15 cellular contexts compared by ENCODE assay signal in the genomic region with DNA sequence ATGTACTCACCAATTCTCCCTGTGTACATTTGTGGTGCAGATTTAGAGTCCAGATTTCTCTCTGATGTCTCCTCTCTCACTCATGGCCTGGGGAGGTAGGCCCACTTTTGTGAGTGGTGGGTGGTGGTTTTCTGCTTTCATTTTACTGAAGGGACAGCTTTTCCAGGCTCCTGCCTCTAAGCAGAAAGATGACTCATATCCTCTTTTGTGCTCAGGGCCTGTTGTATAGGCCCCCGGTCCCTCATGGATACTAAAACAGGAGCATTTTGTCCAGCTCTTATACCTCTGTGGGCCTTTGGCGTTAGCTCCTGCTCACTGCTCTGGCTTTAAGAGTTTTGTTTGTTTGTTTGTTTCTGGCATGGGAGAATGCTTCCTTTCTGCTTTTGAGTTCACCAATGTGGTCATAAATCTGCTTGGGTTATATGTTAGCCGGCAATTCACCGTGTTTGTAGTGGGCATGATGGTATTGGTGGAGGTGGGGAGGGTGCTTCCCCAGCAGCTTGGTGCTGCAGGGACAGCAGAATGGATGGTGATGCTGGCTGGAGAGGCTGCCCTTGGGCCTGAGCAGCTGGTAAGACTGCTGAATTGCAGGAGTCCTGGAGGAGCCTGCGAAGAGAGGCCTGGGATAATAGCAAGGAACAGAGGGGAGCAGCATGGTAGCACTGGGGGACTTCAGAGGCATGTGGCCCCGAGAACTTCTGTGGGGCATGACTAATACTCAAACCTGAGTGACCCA.
DNase-seq lines count a peak whose midpoint lies in the region; FAIRE-seq and TF ChIP-seq lines count a peak whose summit lies in the region.
"Had no signal": no experiment of that assay in that cellular context is flagged by ENCODE, and none has a peak within 500 bp of the region (broad histone marks: within the 10 kb centered on the region; RNA-seq: fewer than 3 reads in every experiment).

No MANE protein-coding gene starts in this region.

- TF ChIP-seq EP300 in stomach (IDR thresholded peaks at IDR 0.05) = no peak

- FAIRE-seq in urothelium cell line (lab: Jason Lieb, UNC) = no peak
- FAIRE-seq: TTC549 had no signal

- H3K4me2 ChIP-seq in hepatocyte = no peak overlapping the region
- H3K4me2 ChIP-seq: PC-9 had no signal

- intact Hi-C loops in stomach (cut with DNase I; ENCODE audit: low total_unique reads) = no loop called here

- H3K4me3 ChIP-seq in hepatocyte (no peak overlapping the region), stomach (no peak overlapping the region)
- H3K4me3 ChIP-seq: esophagus squamous epithelium, PC-9 had no signal

- WGBS in hepatocyte (ENCODE audit: low lambda C conversion rate, missing lambda C conversion rate) = 70% methylated on average over 6 of the region's 6 CpGs
- 72 to 84% (median 78%) methylated on average over 6 of the region's 6 CpGs for WGBS in stomach, 5 donors

- H4K20me1 ChIP-seq in hepatocyte (ENCODE audit: insufficient read depth, poor library complexity, severe bottlenecking) = no peaks in the 10 kb centered on the region

- no peaks in the 10 kb centered on the region for H3K9me2 ChIP-seq in hepatocyte (replicated peaks; ENCODE audit: insufficient read depth)

- no peak for TF ChIP-seq POLR2A in stomach (IDR thresholded peaks at IDR 0.05)

- H3K79me2 ChIP-seq in hepatocyte = no peaks in the 10 kb centered on the region

- DNase-seq in activated CD8-positive, alpha-beta memory T cell treated with anti-CD3 and anti-CD28 coated beads for 24 hours = peak; percentile 28
- DNase-seq in activated CD8-positive, alpha-beta memory T cell treated with anti-CD3 and anti-CD28 coated beads, Interleukin-2, amount 50 U/mL, for 4 hours = no peak
- DNase-seq in hepatocyte (ENCODE audit: low spot score) (no peak), urothelium cell line (ENCODE audit: low spot score) (peak; percentile 71), ureter (ENCODE audit: low spot score) (no peak), stomach (no peak)
- DNase-seq in activated effector memory CD4-positive, alpha-beta T cell treated with anti-CD3 and anti-CD28 coated beads, Interleukin-2, amount 50 U/mL, for 16 hours = no peak
- DNase-seq: activated T-cell treated with anti-CD3 and anti-CD28 coated beads, Interleukin-2, amount 50 U/mL, for 4 hours; esophagus squamous epithelium; NCI-H187 treated with DMSO at 0.1 percent for 48 hours; PC-9; posterior cingulate gyrus; stimulated activated CD4-positive, alpha-beta T cell treated with anti-CD3 and anti-CD28 coated beads, Interleukin-2, amount 100 ng/mL, for 48 hours had no signal

- no peaks in the 10 kb centered on the region for H3K4me1 ChIP-seq in hepatocyte (ENCODE audit: insufficient read depth)
- H3K4me1 ChIP-seq in stomach = peaks cover 0 to 6% (median 0%) of the 10 kb centered on the region in 4 donors
- H3K4me1 ChIP-seq: esophagus squamous epithelium had no signal

- no peak for TF ChIP-seq CTCF in VCaP (conservative IDR thresholded peaks at IDR 0.05)
- TF ChIP-seq CTCF in hepatocyte (IDR thresholded peaks at IDR 0.05; ENCODE audit: poor library complexity) = no peak
- no peak for TF ChIP-seq CTCF in stomach (IDR thresholded peaks at IDR 0.05)

- peak overlapping the region; percentile 52 for H3K27ac ChIP-seq in VCaP
- H3K27ac ChIP-seq in hepatocyte = peak overlapping the region; percentile 12
- H3K27ac ChIP-seq in stomach = peak overlapping the region in 2 of 5 donors; percentile 4 to 15
- H3K27ac ChIP-seq: esophagus squamous epithelium, PC-9 had no signal

- H3K9me3 ChIP-seq in hepatocyte (ENCODE audit: low read depth) (peaks cover 6% of the 10 kb centered on the region), stomach (no peaks in the 10 kb centered on the region)
- H3K9me3 ChIP-seq: esophagus squamous epithelium had no signal

- H3K36me3 ChIP-seq in hepatocyte (replicated peaks; ENCODE audit: insufficient read depth, low read depth) (no peaks in the 10 kb centered on the region), stomach (no peaks in the 10 kb centered on the region)
- H3K36me3 ChIP-seq: esophagus squamous epithelium had no signal

- H2AFZ ChIP-seq in hepatocyte = peak overlapping the region; percentile 56
- H2AFZ ChIP-seq: PC-9 had no signal

- H3K27me3 ChIP-seq in hepatocyte (no peaks in the 10 kb centered on the region), stomach (no peaks in the 10 kb centered on the region)

Comparison
In these comparisons a context has a peak if more than half of its experiments do, and no peak if none do; other contexts are left out.
1. DNase-seq: peak in activated CD8-positive, alpha-beta memory T cell treated with anti-CD3 and anti-CD28 coated beads for 24 hours (single experiment) and urothelium cell line (single experiment); none in activated CD8-positive, alpha-beta memory T cell treated with anti-CD3 and anti-CD28 coated beads, Interleukin-2, amount 50 U/mL, for 4 hours (single experiment), hepatocyte (single experiment), ureter (single experiment), stomach (single experiment) and activated effector memory CD4-positive, alpha-beta T cell treated with anti-CD3 and anti-CD28 coated beads, Interleukin-2, amount 50 U/mL, for 16 hours (single experiment).